In genomic region chr10:3911713-3912442, GRCh38 we compare ENCODE assay signal across 16 cellular contexts.
A peak's percentile ranks its signal among the peaks of the same experiment; 100 is the strongest.
DNase-seq lines count a peak whose midpoint lies in the region; ATAC-seq, FAIRE-seq and TF ChIP-seq lines count a peak whose summit lies in the region.
"Had no signal": no experiment of that assay in that cellular context is flagged by ENCODE, and none has a peak within 500 bp of the region (broad histone marks: within the 10 kb centered on the region; RNA-seq: fewer than 3 reads in every experiment).

No MANE protein-coding gene starts in this region.

- DNase-seq in HepG2 (ENCODE audit: low spot score) = no peak
- no peak for DNase-seq in right lobe of liver
- no peak for DNase-seq in heart left ventricle
- DNase-seq in omental fat pad (ENCODE audit: low spot score) = no peak
- no peak for DNase-seq in uterus
- DNase-seq in activated naive CD4-positive, alpha-beta T cell treated with anti-CD3 and anti-CD28 coated beads, Interleukin-2, amount 50 U/mL, for 16 hours = no peak
- DNase-seq in Calu3 = no peak
- DNase-seq in stimulated activated CD4-positive, alpha-beta T cell treated with anti-CD3 and anti-CD28 coated beads, Interleukin-4, amount 100 ng/mL, for 4 hours = no peak
- DNase-seq: activated CD4-positive, alpha-beta T cell treated with anti-CD3 and anti-CD28 coated beads for 36 hours; CD8-positive, alpha-beta T cell; NCI-H1694; NCI-H446 treated with DMSO at 0.1 percent for 48 hours; ovary; T-helper 17 cell had no signal

- in situ Hi-C loops in HepG2 (cut with HindIII; ENCODE audit: extremely low pct_ligation_motif_present, low pct_unique_long_range_greater_than_20kb) = no loop called here

- no peaks in the 10 kb centered on the region for H3K4me1 Mint-ChIP-seq in Calu3 (ENCODE audit: low read depth, unreplicated experiment)
- H3K4me1 Mint-ChIP-seq: activated CD4-positive, alpha-beta T cell treated with anti-CD3 and anti-CD28 coated beads for 36 hours; T-helper 17 cell had no signal

- no peaks in the 10 kb centered on the region for H3K36me3 ChIP-seq in HepG2 (replicated peaks in 1 of 2; ENCODE audit: control insufficient read depth in 1 of 2, insufficient read depth in 2 of 2, low read length in 2 of 2)
- no peaks in the 10 kb centered on the region for H3K36me3 ChIP-seq in right lobe of liver
- H3K36me3 ChIP-seq in heart left ventricle = no peaks in the 10 kb centered on the region
- H3K36me3 ChIP-seq in uterus = no peaks in the 10 kb centered on the region
- H3K36me3 ChIP-seq: ovary had no signal

- TF ChIP-seq POLR2A in HepG2 (IDR thresholded peaks at IDR 0.05; ENCODE audit: insufficient read depth in 1 of 2, low read depth in 2 of 2, low read length in 2 of 2) (no peak), right lobe of liver (IDR thresholded peaks at IDR 0.05) (no peak), heart left ventricle (IDR thresholded peaks at IDR 0.05) (peak in 1 of 2 donors; percentile 30), uterus (IDR thresholded peaks at IDR 0.05) (no peak)

- CTCF ChIA-PET in HepG2 (lab: Yijun Ruan, JAX; ENCODE audit: low intra/inter-chr PET ratio, low total read pairs) = no interaction called here
- CTCF ChIA-PET in Calu3 (lab: Charles Lee) = no interaction called here

- H2AFZ ChIP-seq in HepG2 (ENCODE audit: low read length) = peak overlapping the region; percentile 17

- H3K27ac Mint-ChIP-seq in Calu3 (ENCODE audit: unreplicated experiment) = no peak overlapping the region
- H3K27ac Mint-ChIP-seq: activated CD4-positive, alpha-beta T cell treated with anti-CD3 and anti-CD28 coated beads for 36 hours; activated naive CD8-positive, alpha-beta T cell; CD8-positive, alpha-beta T cell had no signal

- no peak for TF ChIP-seq RAD21 in HepG2 (CRISPR knock-in tag; IDR thresholded peaks at IDR 0.05)

- ATAC-seq in HepG2 (no peak), right lobe of liver (no peak), heart left ventricle (peak; percentile 87 to 90 (median 89)), omental fat pad (ENCODE audit: low FRiP score) (peak; percentile 75)
- ATAC-seq: activated CD4-positive, alpha-beta T cell treated with anti-CD3 and anti-CD28 coated beads for 36 hours; CD8-positive, alpha-beta T cell; T-helper 17 cell had no signal

- H3K9me3 ChIP-seq in HepG2 (ENCODE audit: low read length) = no peaks in the 10 kb centered on the region
- no peaks in the 10 kb centered on the region for H3K9me3 ChIP-seq in right lobe of liver
- peaks cover 0 to 2% (median 0%) of the 10 kb centered on the region in 12 donors for H3K9me3 ChIP-seq in heart left ventricle
- no peaks in the 10 kb centered on the region for H3K9me3 ChIP-seq in uterus
- H3K9me3 ChIP-seq: ovary had no signal

- H3K27me3 ChIP-seq in HepG2 (ENCODE audit: control insufficient read depth in 1 of 2, insufficient read depth in 2 of 2, low read length in 2 of 2) (peaks cover 2 to 11% of the 10 kb centered on the region in 2 experiments; a peak in 2 of 5 replicates), right lobe of liver (no peaks in the 10 kb centered on the region), heart left ventricle (no peaks in the 10 kb centered on the region), uterus (no peaks in the 10 kb centered on the region)
- H3K27me3 ChIP-seq: ovary had no signal

- H3K4me3 ChIP-seq in HepG2 (replicated peaks in 1 of 3; ENCODE audit: insufficient read depth in 1 of 3, low read depth in 2 of 3, low read length in 3 of 3) = no peak overlapping the region
- H3K4me3 ChIP-seq in right lobe of liver = no peak overlapping the region
- peak overlapping the region in 11 of 12 donors; percentile 6 to 56 (median 48) for H3K4me3 ChIP-seq in heart left ventricle
- H3K4me3 ChIP-seq in uterus = no peak overlapping the region
- H3K4me3 ChIP-seq: ovary had no signal

- intact Hi-C loops in HepG2 (cut with micrococcal nuclease; ENCODE audit: unreplicated experiment) (no loop called here), right lobe of liver (cut with DNase I) (no loop called here), heart left ventricle (cut with DNase I) (loop anchor here in 6 of 10 donors (2.0 to 10.0 kb wide), 8 partner anchors 107 to 753 kb away; partner anchors contain the start of gene KLF6 (in 2 of the 6)), uterus (cut with DNase I; ENCODE audit: low total_unique reads) (no loop called here), Calu3 (cut with micrococcal nuclease; ENCODE audit: unreplicated experiment) (no loop called here)

- H3K4me1 ChIP-seq in HepG2 (ENCODE audit: insufficient read depth, low read length) (peaks cover 16% of the 10 kb centered on the region), right lobe of liver (no peaks in the 10 kb centered on the region), heart left ventricle (peaks cover 0 to 36% (median 0%) of the 10 kb centered on the region in 12 donors), uterus (no peaks in the 10 kb centered on the region)

- peaks cover 5% of the 10 kb centered on the region for H3K36me3 Mint-ChIP-seq in Calu3 (ENCODE audit: insufficient read depth, unreplicated experiment)
- H3K36me3 Mint-ChIP-seq: activated naive CD8-positive, alpha-beta T cell; CD8-positive, alpha-beta T cell had no signal

- no peak overlapping the region for H3K9ac ChIP-seq in HepG2 (ENCODE audit: insufficient read depth, low read depth, low read length)

- no peak for FAIRE-seq in HepG2 (lab: Jason Lieb, UNC)
- FAIRE-seq: A204.1 had no signal

- H3K79me2 ChIP-seq in HepG2 (ENCODE audit: insufficient read depth, low read length) = no peaks in the 10 kb centered on the region

- BruUV-seq in HepG2 (replicated peaks; lab: Mats Ljungman, UMichigan) = no TSS peak
- BruUV-seq in Calu3 (replicated peaks; lab: Mats Ljungman, UMichigan) = no TSS peak

- H3K27me3 Mint-ChIP-seq in Calu3 (ENCODE audit: unreplicated experiment) = no peaks in the 10 kb centered on the region
- H3K27me3 Mint-ChIP-seq: activated CD4-positive, alpha-beta T cell treated with anti-CD3 and anti-CD28 coated beads for 36 hours; activated naive CD8-positive, alpha-beta T cell; T-helper 17 cell had no signal

- TF ChIP-seq CTCF in HepG2 (CRISPR knock-in tag; IDR thresholded peaks at IDR 0.05) (no peak), right lobe of liver (IDR thresholded peaks at IDR 0.05) (no peak), heart left ventricle (IDR thresholded peaks at IDR 0.05) (no peak), omental fat pad (IDR thresholded peaks at IDR 0.05) (no peak), uterus (IDR thresholded peaks at IDR 0.05) (no peak), Calu3 (IDR thresholded peaks at IDR 0.05; ENCODE audit: unreplicated experiment) (no peak)

- no peak overlapping the region for H3K27ac ChIP-seq in HepG2 (ENCODE audit: extremely low read length, insufficient read depth, low read length)
- no peak overlapping the region for H3K27ac ChIP-seq in right lobe of liver
- H3K27ac ChIP-seq in heart left ventricle = peak overlapping the region; percentile 53 to 91 (median 82)
- H3K27ac ChIP-seq in uterus = peak overlapping the region; percentile 69 to 73
- H3K27ac ChIP-seq: ovary had no signal

- no peaks in the 10 kb centered on the region for H3K9me3 Mint-ChIP-seq in Calu3 (ENCODE audit: low read depth, unreplicated experiment)
- H3K9me3 Mint-ChIP-seq: CD8-positive, alpha-beta T cell had no signal

- H4K20me1 ChIP-seq in HepG2 (ENCODE audit: insufficient read depth, low read length) = no peaks in the 10 kb centered on the region

- WGBS in HepG2 (ENCODE audit: low lambda C conversion rate) = 40% methylated on average over 11 of the region's 13 CpGs
- WGBS in right lobe of liver (ENCODE audit: insufficient coverage, low coverage, low lambda C conversion rate, missing lambda C conversion rate) = 56% methylated on average over 13 of the region's 13 CpGs
- WGBS in heart left ventricle, 4 donors = 33 to 50% (median 48%) methylated on average over 13 of the region's 13 CpGs

- POLR2A ChIA-PET in HepG2 (lab: Yijun Ruan, JAX) = no interaction called here

- H3K4me2 ChIP-seq in HepG2 (ENCODE audit: low read depth, low read length) = peak overlapping the region; percentile 29

- TF ChIP-seq EP300 in HepG2 (IDR thresholded peaks at IDR 0.05; ENCODE audit: low read depth in 2 of 2, low read length in 2 of 2) = no peak
- TF ChIP-seq EP300 in HepG2 (CRISPR knock-in tag; IDR thresholded peaks at IDR 0.05; ENCODE audit: borderline replicate concordance) = no peak

- H3K4me3 Mint-ChIP-seq in Calu3 (ENCODE audit: low read depth, unreplicated experiment) = no peak overlapping the region
- H3K4me3 Mint-ChIP-seq: activated CD4-positive, alpha-beta T cell treated with anti-CD3 and anti-CD28 coated beads for 36 hours; activated naive CD8-positive, alpha-beta T cell; CD8-positive, alpha-beta T cell; T-helper 17 cell had no signal

TF ChIP-seq in HepG2, 621 proteins besides CTCF, POLR2A, EP300 and RAD21 (continues in another document):
- no peak for TF ChIP-seq MLLT10 (CRISPR knock-in tag; IDR thresholded peaks at IDR 0.05)
- TF ChIP-seq USF2 (IDR thresholded peaks at IDR 0.05; ENCODE audit: low read depth, low read length) = no peak
- TF ChIP-seq USF2 (CRISPR knock-in tag; IDR thresholded peaks at IDR 0.05; ENCODE audit: borderline replicate concordance) = no peak
- no peak for TF ChIP-seq RBFOX2 (IDR thresholded peaks at IDR 0.05; ENCODE audit: low read depth, low read length)
- no peak for TF ChIP-seq HNRNPLL (IDR thresholded peaks at IDR 0.05; ENCODE audit: low read depth, low read length, poor library complexity, severe bottlenecking)

Comparison
In these comparisons a context has a peak if more than half of its experiments do, and no peak if none do; other contexts are left out.
1. ATAC-seq: peak in heart left ventricle (4 of 4) and omental fat pad (single experiment); none in HepG2 (single experiment) and right lobe of liver (0 of 4).
2. H3K27ac ChIP-seq: peak in heart left ventricle (12 of 12) and uterus (2 of 2); none in HepG2 (single experiment) and right lobe of liver (0 of 3).
3. H3K4me3 ChIP-seq: peak in heart left ventricle (11 of 12); none in HepG2 (0 of 3), right lobe of liver (0 of 3) and uterus (0 of 2).
4. intact Hi-C loops: an anchor here in heart left ventricle (2.0 to 10.0 kb wide); none called in HepG2, right lobe of liver, uterus and Calu3.